20 cellular contexts compared by ENCODE assay signal in the genomic region with DNA sequence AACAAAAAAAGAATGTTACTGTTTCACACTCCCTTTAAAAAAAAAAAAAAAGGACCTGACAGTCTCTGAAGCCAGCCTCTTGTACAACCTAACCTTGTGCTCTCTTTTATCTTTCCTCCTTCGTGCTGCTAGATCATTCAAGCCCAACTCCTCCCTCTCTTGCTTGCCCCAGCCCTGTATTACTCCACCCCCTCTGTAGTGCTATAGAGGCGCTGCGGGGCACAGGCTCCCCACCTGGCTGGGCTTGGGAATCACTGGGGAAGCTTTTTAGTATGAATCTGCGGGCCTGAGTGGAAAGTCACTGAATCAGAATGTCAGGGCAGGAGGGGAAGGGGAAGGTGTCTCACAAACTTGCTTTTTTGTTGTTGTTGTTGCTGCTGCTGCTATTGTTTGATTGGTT.
DNase-seq lines count a peak whose midpoint lies in the region; ATAC-seq and TF ChIP-seq lines count a peak whose summit lies in the region.
"Had no signal": no experiment of that assay in that cellular context is flagged by ENCODE, and none has a peak within 500 bp of the region (broad histone marks: within the 10 kb centered on the region; RNA-seq: fewer than 3 reads in every experiment).

No MANE protein-coding gene starts in this region.

- H3K36me3 ChIP-seq in Caco-2 (ENCODE audit: control insufficient read depth, insufficient read depth, low read length) (no peaks in the 10 kb centered on the region), HUES6 (ENCODE audit: control insufficient read depth, insufficient read depth, low read length) (no peaks in the 10 kb centered on the region), WERI-Rb-1 (no peaks in the 10 kb centered on the region)
- H3K36me3 ChIP-seq: HAP-1, ovary, spleen had no signal

- H3K27me3 Mint-ChIP-seq in Caco-2 (ENCODE audit: insufficient read depth, unreplicated experiment), result no peaks in the 10 kb centered on the region

- POLR2A ChIA-PET in Caco-2 (lab: Charles Lee), result no interaction called here

- peak; percentile 18 to 44 for DNase-seq in Caco-2
- peak; percentile 48 for DNase-seq in WERI-Rb-1
- DNase-seq in iPS-NIHi11 (ENCODE audit: low spot score), result peak; percentile 70
- DNase-seq in NCI-H187 (lab: John Stamatoyannopoulos, UW), result no peak
- no peak for DNase-seq in globus pallidus (ENCODE audit: low spot score)
- DNase-seq: activated CD8-positive, alpha-beta T cell treated with anti-CD3 and anti-CD28 coated beads, Interleukin-2, amount 10 ng/mL, durations not matched to agents 7 days and 5 days; aorta; COR-L47; dermis blood vessel endothelial cell; Karpas-422; midbrain; NCI-H1694 treated with DMSO at 0.1 percent for 48 hours; ovary; spleen had no signal

- H3K4me1 ChIP-seq in Caco-2 (no peaks in the 10 kb centered on the region), HUES6 (ENCODE audit: control insufficient read depth, insufficient read depth, low read length) (peaks cover 39% of the 10 kb centered on the region)
- H3K4me1 ChIP-seq: HAP-1, spleen had no signal

- H3K9me3 Mint-ChIP-seq in Caco-2 (ENCODE audit: unreplicated experiment), result peaks cover 36% of the 10 kb centered on the region

- H3K27ac Mint-ChIP-seq in Caco-2 (ENCODE audit: unreplicated experiment), result no peak overlapping the region
- H3K27ac Mint-ChIP-seq: activated CD8-positive, alpha-beta T cell treated with anti-CD3 and anti-CD28 coated beads, Interleukin-2, amount 10 ng/mL, durations not matched to agents 7 days and 5 days; activated T-helper 2 cell treated with anti-CD3 and anti-CD28 coated beads, Interferon-gamma antibody, Interleukin-2, Interleukin-4, amounts not matched to agents 10 μg/mL and 5 μg/mL and 100 μg/mL, durations not matched to agents 14 hours and 24 hours and 36 hours; stimulated activated naive CD8-positive, alpha-beta T cell treated with anti-CD3 and anti-CD28 coated beads, Interleukin-15, Interleukin-2, amounts not matched to agents 100 ng/mL and 50 ng/mL, for 24 hours had no signal

- H3K4me3 ChIP-seq in Caco-2 (ENCODE audit: low read depth, low read length), result no peak overlapping the region
- no peak overlapping the region; the same call in 1 of the 2 replicates for H3K4me3 ChIP-seq in HUES6 (ENCODE audit: low read depth, low read length)
- no peak overlapping the region for H3K4me3 ChIP-seq in WERI-Rb-1 (ENCODE audit: low read depth, low read length)
- H3K4me3 ChIP-seq: HAP-1, ovary, spleen had no signal

- no peaks in the 10 kb centered on the region for H3K36me3 Mint-ChIP-seq in Caco-2 (ENCODE audit: insufficient read depth, unreplicated experiment)

- peak overlapping the region; percentile 60 for H3K9ac ChIP-seq in HUES6 (ENCODE audit: low read length)

- ATAC-seq in HG03039 (IDR thresholded peaks at IDR 0.05; ENCODE audit: unreplicated experiment) (no peak), HG03378 (IDR thresholded peaks at IDR 0.05; ENCODE audit: unreplicated experiment) (no peak)
- ATAC-seq: activated CD8-positive, alpha-beta T cell treated with anti-CD3 and anti-CD28 coated beads, Interleukin-2, amount 10 ng/mL, durations not matched to agents 7 days and 5 days had no signal

- no TSS peak for BruUV-seq in Caco-2 (replicated peaks; lab: Mats Ljungman, UMichigan)

- no peaks in the 10 kb centered on the region for H3K4me1 Mint-ChIP-seq in Caco-2 (ENCODE audit: low read depth, unreplicated experiment)

- H3K9me3 ChIP-seq in Caco-2 (peaks cover 5% of the 10 kb centered on the region; the same call in 1 of the 2 replicates), HUES6 (ENCODE audit: control insufficient read depth, insufficient read depth, low read depth, low read length) (peaks cover 19% of the 10 kb centered on the region), WERI-Rb-1 (ENCODE audit: severe bottlenecking) (peaks cover 15% of the 10 kb centered on the region)
- H3K9me3 ChIP-seq: ovary had no signal

- H3K4me3 Mint-ChIP-seq in Caco-2 (ENCODE audit: unreplicated experiment), result no peak overlapping the region
- H3K4me3 Mint-ChIP-seq: activated CD8-positive, alpha-beta T cell treated with anti-CD3 and anti-CD28 coated beads, Interleukin-2, amount 10 ng/mL, durations not matched to agents 7 days and 5 days; stimulated activated naive CD8-positive, alpha-beta T cell treated with anti-CD3 and anti-CD28 coated beads, Interleukin-15, Interleukin-2, amounts not matched to agents 100 ng/mL and 50 ng/mL, for 24 hours had no signal

- CTCF ChIA-PET in Caco-2 (lab: Charles Lee), result no interaction called here

- H3K27me3 ChIP-seq in Caco-2 (replicated peaks; ENCODE audit: control insufficient read depth, insufficient read depth, low read length) (no peaks in the 10 kb centered on the region), HUES6 (ENCODE audit: control insufficient read depth, insufficient read depth, low read length) (no peaks in the 10 kb centered on the region), WERI-Rb-1 (ENCODE audit: insufficient read depth, low read depth, severe bottlenecking) (no peaks in the 10 kb centered on the region)
- H3K27me3 ChIP-seq: ovary had no signal

- H3K27ac ChIP-seq in HUES6 (ENCODE audit: low read depth, low read length), result peak overlapping the region; percentile 54; the same call in 1 of the 2 replicates
- H3K27ac ChIP-seq in WERI-Rb-1, result no peak overlapping the region
- H3K27ac ChIP-seq: ovary, spleen had no signal

- intact Hi-C loops in Caco-2 (cut with micrococcal nuclease; ENCODE audit: unreplicated experiment), result no loop called here

- no peak for TF ChIP-seq CTCF in Caco-2 (IDR thresholded peaks at IDR 0.05; ENCODE audit: insufficient read depth in 1 of 2, low read depth in 1 of 2, low read length in 1 of 2, severe bottlenecking in 1 of 2, unreplicated experiment in 1 of 2)
- no peak for TF ChIP-seq CTCF in WERI-Rb-1 (IDR thresholded peaks at IDR 0.05; ENCODE audit: low read depth, low read length)

Comparison
In these comparisons a context has a peak if more than half of its experiments do, and no peak if none do; other contexts are left out.
1. DNase-seq: peak in Caco-2 (2 of 2), WERI-Rb-1 (single experiment) and iPS-NIHi11 (single experiment); none in NCI-H187 (0 of 2) and globus pallidus (single experiment).